14 cellular contexts compared by ENCODE assay signal in genomic region chr1:116754203-116754977, GRCh38. TPM values are rescaled to one million over a fixed set of nuclear protein-coding genes. Genes with fewer than 3 reads are reported as not detected.
DNase-seq lines count a peak whose midpoint lies in the region; ATAC-seq and TF ChIP-seq lines count a peak whose summit lies in the region.
"Had no signal": no experiment of that assay in that cellular context is flagged by ENCODE, and none has a peak within 500 bp of the region (broad histone marks: within the 10 kb centered on the region; RNA-seq: fewer than 3 reads in every experiment).

Gene CD2, plus strand, starts transcription at chr1:116754430. Its CDS starts 63 bp downstream, at chr1:116754493.

- 74 to 75% methylated on average over 7 of the region's 7 CpGs for WGBS in esophagus squamous epithelium, 2 donors
- WGBS in stomach, 5 donors = 74 to 82% (median 78%) methylated on average over 7 of the region's 7 CpGs

- H3K27me3 ChIP-seq in esophagus squamous epithelium (no peaks in the 10 kb centered on the region), stomach (no peaks in the 10 kb centered on the region)
- H3K27me3 ChIP-seq: ascending aorta had no signal

- H3K27ac ChIP-seq in esophagus squamous epithelium (peak within 1 kb of the TSS in 3 of 4 donors; percentile 16 to 59 (median 40)), stomach (peak within 1 kb of the TSS; percentile 10 to 46 (median 25)), RWPE1 (no peak within 1 kb of the TSS)
- H3K27ac ChIP-seq: A549, GM23248 had no signal

- CTCF ChIA-PET in activated CD8-positive, alpha-beta T cell treated with anti-CD3 and anti-CD28 coated beads for 36 hours (lab: Charles Lee) = interaction anchor here (1.0 to 6.7 kb wide), 10 partner anchors 10 to 306 kb away, joined by 3 to 102 read pairs (median 8); partner anchors contain the start of gene TTF2
- CTCF ChIA-PET in RWPE1 (lab: Yijun Ruan, JAX) = interaction anchor here (0.7 to 1.2 kb wide), 2 partner anchors 9 to 17 kb away, joined by 3 read pairs; no protein-coding TSS in a partner anchor

- H3K36me3 ChIP-seq in esophagus squamous epithelium (no peaks in the 10 kb centered on the region), stomach (no peaks in the 10 kb centered on the region)
- H3K36me3 ChIP-seq: ascending aorta had no signal

- H3K4me1 ChIP-seq in esophagus squamous epithelium = no peaks in the 10 kb centered on the region
- no peaks in the 10 kb centered on the region for H3K4me1 ChIP-seq in stomach
- H3K4me1 ChIP-seq: A549, ascending aorta had no signal

- peaks cover 23% of the 10 kb centered on the region for H3K4me1 Mint-ChIP-seq in activated CD8-positive, alpha-beta T cell treated with anti-CD3 and anti-CD28 coated beads for 36 hours (ENCODE audit: low read depth)
- H3K4me1 Mint-ChIP-seq: nephron had no signal

- peak within 1 kb of the TSS; percentile 99 for H3K27ac Mint-ChIP-seq in activated CD8-positive, alpha-beta T cell treated with anti-CD3 and anti-CD28 coated beads for 36 hours
- H3K27ac Mint-ChIP-seq: nephron had no signal

- H3K4me3 ChIP-seq in esophagus squamous epithelium (peak within 1 kb of the TSS; percentile 5 to 47 (median 26)), stomach (peak within 1 kb of the TSS; percentile 3 to 30 (median 11))
- H3K4me3 ChIP-seq: A549, ascending aorta, GM23248 had no signal

- POLR2A ChIA-PET in activated CD8-positive, alpha-beta T cell treated with anti-CD3 and anti-CD28 coated beads for 36 hours (lab: Charles Lee) = interaction anchor here (0.8 to 23.7 kb wide), 10 partner anchors 9 to 306 kb away, joined by 3 to 850 read pairs (median 26); partner anchors contain the start of gene TTF2
- POLR2A ChIA-PET in RWPE1 (lab: Yijun Ruan, JAX; ENCODE audit: low non-redundant PET) = no interaction called here

- peaks cover 67% of the 10 kb centered on the region for H3K36me3 Mint-ChIP-seq in activated CD8-positive, alpha-beta T cell treated with anti-CD3 and anti-CD28 coated beads for 36 hours (ENCODE audit: low read depth)

- no peak for TF ChIP-seq CTCF in activated CD8-positive, alpha-beta T cell treated with anti-CD3 and anti-CD28 coated beads for 36 hours (IDR thresholded peaks at IDR 0.05)
- TF ChIP-seq CTCF in esophagus squamous epithelium (IDR thresholded peaks at IDR 0.05) = no peak
- TF ChIP-seq CTCF in stomach (IDR thresholded peaks at IDR 0.05) = no peak
- TF ChIP-seq CTCF in RWPE1 (conservative IDR thresholded peaks at IDR 0.05; ENCODE audit: low read depth) = no peak

- H3K4me3 Mint-ChIP-seq in activated CD8-positive, alpha-beta T cell treated with anti-CD3 and anti-CD28 coated beads for 36 hours = peak within 1 kb of the TSS; percentile 98
- H3K4me3 Mint-ChIP-seq: nephron had no signal

- peaks cover 9% of the 10 kb centered on the region for H3K9me3 Mint-ChIP-seq in activated CD8-positive, alpha-beta T cell treated with anti-CD3 and anti-CD28 coated beads for 36 hours
- H3K9me3 Mint-ChIP-seq: nephron had no signal

- TF ChIP-seq POLR2A in esophagus squamous epithelium (IDR thresholded peaks at IDR 0.05) = peak in 1 of 4 donors; percentile 78
- no peak for TF ChIP-seq POLR2A in stomach (IDR thresholded peaks at IDR 0.05)
- TF ChIP-seq POLR2A in GM18505 (IDR thresholded peaks at IDR 0.05; ENCODE audit: borderline replicate concordance, extremely low read depth, insufficient read depth, insufficient read length) = no peak

- intact Hi-C loops in activated CD8-positive, alpha-beta T cell treated with anti-CD3 and anti-CD28 coated beads for 36 hours (cut with micrococcal nuclease) = loop anchor here (1.0 to 10.0 kb wide), 2 partner anchors 16 to 380 kb away; partner anchors contain the start of gene ATP1A1
- intact Hi-C loops in esophagus squamous epithelium (cut with DNase I) (no loop called here), stomach (cut with DNase I; ENCODE audit: low total_unique reads) (no loop called here)

- H3K9me3 ChIP-seq in esophagus squamous epithelium (peaks cover 0 to 6% (median 0%) of the 10 kb centered on the region in 3 donors), stomach (peaks cover 0 to 6% (median under 1%) of the 10 kb centered on the region in 4 donors)
- H3K9me3 ChIP-seq: A549, ascending aorta had no signal

- peak; percentile 78 to 81 for ATAC-seq in activated CD4-positive, CD25-positive, alpha-beta regulatory T cell treated with anti-CD3 and anti-CD28 coated beads, Interleukin-2, amount 50 U/mL, for 24 hours
- peak; percentile 78 for ATAC-seq in activated CD8-positive, alpha-beta T cell treated with anti-CD3 and anti-CD28 coated beads for 36 hours
- ATAC-seq in GM18505 (IDR thresholded peaks at IDR 0.05; ENCODE audit: unreplicated experiment) = no peak
- ATAC-seq: A549 had no signal

- no peak for TF ChIP-seq EP300 in stomach (IDR thresholded peaks at IDR 0.05)

- H3K27me3 Mint-ChIP-seq in activated CD8-positive, alpha-beta T cell treated with anti-CD3 and anti-CD28 coated beads for 36 hours = no peaks in the 10 kb centered on the region

- no peak for DNase-seq in activated CD4-positive, CD25-positive, alpha-beta regulatory T cell treated with anti-CD3 and anti-CD28 coated beads, Interleukin-2, amount 50 U/mL, for 72 hours
- peak; percentile 81 for DNase-seq in activated CD8-positive, alpha-beta T cell treated with anti-CD3 and anti-CD28 coated beads for 36 hours
- no peak for DNase-seq in esophagus squamous epithelium (lab: John Stamatoyannopoulos, UW)
- peak; percentile 39 for DNase-seq in stomach
- no peak for DNase-seq in RWPE1 (ENCODE audit: low spot score)
- DNase-seq in NCI-H1436 treated with DMSO at 0.1 percent for 48 hours (lab: John Stamatoyannopoulos, UW) = no peak
- DNase-seq: GM23248, NCI-H774 had no signal

RNA-seq across cellular contexts. Expression of gene CD2, which starts in this region (rescaled TPM):
- 100 to 1,000 TPM; 217 to 220 TPM for total RNA-seq in activated CD8-positive, alpha-beta T cell treated with anti-CD3 and anti-CD28 coated beads for 36 hours
- total RNA-seq in esophagus squamous epithelium = 10 to 100 TPM in 1 of 4 donors, 1 to 10 TPM in 3; 2.1 to 14.7 (median 5.1) TPM
- 10 to 100 TPM in 1 of 5 donors, 1 to 10 TPM in 3, not detected in 1; 2.9 to 14.3 (median 4.8) TPM for total RNA-seq in stomach
- polyA plus RNA-seq in stomach = 1 to 10 TPM; 1.7 to 9.8 (median 3.3) TPM
- total RNA-seq: ascending aorta, epithelial cell of proximal tubule, GM23248 had no signal
- polyA plus RNA-seq: A549, GM23248 had no signal

Comparison
In these comparisons a context has a peak if more than half of its experiments do, and no peak if none do; other contexts are left out.
1. RNA of gene CD2 (total RNA-seq): 217 to 220 TPM in activated CD8-positive, alpha-beta T cell treated with anti-CD3 and anti-CD28 coated beads for 36 hours; 2.1 to 14.7 TPM in esophagus squamous epithelium and 2.9 to 14.3 TPM in stomach; every median in the first group is over 10 times any median in the second.
2. DNase-seq: peak in activated CD8-positive, alpha-beta T cell treated with anti-CD3 and anti-CD28 coated beads for 36 hours (single experiment) and stomach (single experiment); none in activated CD4-positive, CD25-positive, alpha-beta regulatory T cell treated with anti-CD3 and anti-CD28 coated beads, Interleukin-2, amount 50 U/mL, for 72 hours (single experiment), esophagus squamous epithelium (single experiment), RWPE1 (single experiment) and NCI-H1436 treated with DMSO at 0.1 percent for 48 hours (single experiment).